ENCODE assay signal across 8 cellular contexts in genomic region chr12:14802961-14803829, GRCh38. TPM values are rescaled to one million over a fixed set of nuclear protein-coding genes. Genes with fewer than 3 reads are reported as not detected.
DNase-seq lines count a peak whose midpoint lies in the region; ATAC-seq, FAIRE-seq and TF ChIP-seq lines count a peak whose summit lies in the region.

Gene C12orf60, plus strand, starts transcription at chr12:14803670. Its CDS starts 19,266 bp downstream, at chr12:14822936.
Gene WBP11, minus strand, starts transcription at chr12:14803478. Its CDS starts 2,095 bp downstream, at chr12:14801383.

- H3K23ac ChIP-seq in H1 (ENCODE audit: insufficient read length), result no peak within 1 kb of the TSS

- POLR2A ChIA-PET in Caco-2 (lab: Charles Lee), result interaction anchor here (1.0 to 2.6 kb wide), 4 partner anchors 26 to 1108 kb away, joined by 6 to 42 read pairs (median 16); partner anchors contain the start of gene DERA
- POLR2A ChIA-PET in H1 (lab: Charles Lee; ENCODE audit: partially characterized antibody), result interaction anchor here (0.6 to 6.5 kb wide), 18 partner anchors 10 to 1080 kb away, joined by 3 to 68 read pairs (median 4); a partner anchor contains a TSS

- peaks cover 8 to 51% of the 10 kb centered on the region in 2 experiments; a peak in 3 of 4 replicates for H3K79me2 ChIP-seq in H1 (ENCODE audit: control insufficient read depth in 1 of 2, insufficient read depth in 2 of 2, low read length in 2 of 2)

- H2BK20ac ChIP-seq in H1 (ENCODE audit: low read length), result no peak within 1 kb of the TSS

- H3K36me3 ChIP-seq in Caco-2 (ENCODE audit: control insufficient read depth, insufficient read depth, low read length) (peaks cover 3% of the 10 kb centered on the region; the same call in 1 of the 2 replicates), H1 (ENCODE audit: control insufficient read depth in 2 of 4, insufficient read depth in 4 of 4, low read length in 3 of 4) (peaks cover 6 to 19% (median 10%) of the 10 kb centered on the region in 4 experiments)

- no peak within 1 kb of the TSS for H3K27ac Mint-ChIP-seq in Caco-2 (ENCODE audit: unreplicated experiment)

- peaks cover 4% of the 10 kb centered on the region; the same call in 1 of the 2 replicates for H3K23me2 ChIP-seq in H1 (ENCODE audit: low read depth, low read length)

- peak; percentile 99 for ATAC-seq in GM21367 (IDR thresholded peaks at IDR 0.05; ENCODE audit: unreplicated experiment)

- 0 out of 2 replicates have a peak within 1 kb of the TSS, but pooled peaks have one; percentile 41 for H2BK12ac ChIP-seq in H1 (ENCODE audit: low read depth, low read length)

- H3K14ac ChIP-seq in H1 (ENCODE audit: insufficient read length), result no peak within 1 kb of the TSS

- H3K27ac ChIP-seq in H1 (ENCODE audit: low read depth, low read length), result peak within 1 kb of the TSS; percentile 93

- peaks cover 0 to 2% of the 10 kb centered on the region in 2 experiments for H4K20me1 ChIP-seq in H1 (replicated peaks in 1 of 2; ENCODE audit: control insufficient read depth in 1 of 2, insufficient read depth in 2 of 2, low read length in 2 of 2)

- H2AFZ ChIP-seq in H1 (ENCODE audit: low read length), result peak within 1 kb of the TSS; percentile 85

- H2BK5ac ChIP-seq in H1 (ENCODE audit: low read depth, low read length), result peak within 1 kb of the TSS; percentile 93

- H3K18ac ChIP-seq in H1 (ENCODE audit: extremely low read depth, low read length), result peak within 1 kb of the TSS; percentile 66; the same call in 1 of the 2 replicates

- H2BK120ac ChIP-seq in H1 (replicated peaks; ENCODE audit: low read depth, low read length), result no peak within 1 kb of the TSS

- H3K4me2 ChIP-seq in H1 (ENCODE audit: insufficient read depth in 1 of 2, low read depth in 2 of 2, low read length in 2 of 2), result peak within 1 kb of the TSS; percentile 77 to 82

- no peaks in the 10 kb centered on the region for H3K79me1 ChIP-seq in H1 (ENCODE audit: low read depth, low read length)

- TF ChIP-seq POLR2A in H1 (IDR thresholded peaks at IDR 0.05; ENCODE audit: control extremely low read depth in 1 of 2, low read depth in 2 of 2, low read length in 2 of 2), result peak; percentile 90 to 95

- H3K9me3 ChIP-seq in Caco-2 (no peaks in the 10 kb centered on the region), H1 (ENCODE audit: insufficient read depth in 2 of 2, low read depth in 1 of 2, low read length in 1 of 2) (no peaks in the 10 kb centered on the region)

- peak within 1 kb of the TSS; percentile 60 for H3K56ac ChIP-seq in H1 (replicated peaks; ENCODE audit: insufficient read length, low read depth, low read length)

- no peak within 1 kb of the TSS for H3K4ac ChIP-seq in H1 (replicated peaks; ENCODE audit: insufficient read length, low read depth, low read length)

- H3K9me3 Mint-ChIP-seq in Caco-2 (ENCODE audit: unreplicated experiment), result no peaks in the 10 kb centered on the region

- H3K27me3 ChIP-seq in Caco-2 (replicated peaks; ENCODE audit: control insufficient read depth, insufficient read depth, low read length) (no peaks in the 10 kb centered on the region), H1 (replicated peaks in 1 of 4; ENCODE audit: control insufficient read depth in 3 of 4, extremely low read depth in 1 of 4, insufficient read depth in 3 of 4, low read length in 3 of 4) (no peaks in the 10 kb centered on the region)

- H3K4me3 ChIP-seq in Caco-2 (ENCODE audit: low read depth, low read length) (peak within 1 kb of the TSS; percentile 86), H1 (ENCODE audit: extremely low read depth in 1 of 4, insufficient read depth in 2 of 4, low read depth in 3 of 4, low read length in 4 of 4) (peak within 1 kb of the TSS; percentile 66 to 98 (median 96))

- H4K8ac ChIP-seq in H1 (ENCODE audit: extremely low read depth, insufficient read depth, low read length), result peak within 1 kb of the TSS; percentile 96; the same call in 1 of the 2 replicates

- TF ChIP-seq RAD21 in H1 (IDR thresholded peaks at IDR 0.05 in 1 of 2, conservative IDR thresholded peaks at IDR 0.05 in 1 of 2; ENCODE audit: low read depth in 2 of 2, low read length in 2 of 2), result no peak

- H3K9ac ChIP-seq in H1 (replicated peaks in 1 of 4; ENCODE audit: extremely low read depth in 1 of 4, low read depth in 3 of 4, low read length in 3 of 4), result peak within 1 kb of the TSS; percentile 82 to 97 (median 94)

- no peak within 1 kb of the TSS for H4K91ac ChIP-seq in H1 (replicated peaks; ENCODE audit: insufficient read length, low read length)

- BruUV-seq in Caco-2 (replicated peaks; lab: Mats Ljungman, UMichigan), result TSS peak; percentile 49

- H4K5ac ChIP-seq in H1 (ENCODE audit: insufficient read length, low read depth, low read length), result peak within 1 kb of the TSS; percentile 40

- H3K4me1 ChIP-seq in Caco-2 (peaks cover 12% of the 10 kb centered on the region; the same call in 1 of the 2 replicates), H1 (replicated peaks in 1 of 4; ENCODE audit: control insufficient read depth in 3 of 4, insufficient read depth in 4 of 4, low read length in 3 of 4) (peaks cover 0 to 2% (median 0%) of the 10 kb centered on the region in 4 experiments; a peak in 3 of 7 replicates)

- no peak for TF ChIP-seq CTCF in Caco-2 (IDR thresholded peaks at IDR 0.05; ENCODE audit: insufficient read depth in 1 of 2, low read depth in 1 of 2, low read length in 1 of 2, severe bottlenecking in 1 of 2, unreplicated experiment in 1 of 2)
- TF ChIP-seq CTCF in H1 (IDR thresholded peaks at IDR 0.05; ENCODE audit: control extremely low read depth in 1 of 3, insufficient read depth in 1 of 3, low read depth in 1 of 3, low read length in 3 of 3), result no peak

- CTCF ChIA-PET in Caco-2 (lab: Charles Lee) (interaction anchor here (0.6 to 1.6 kb wide), 4 partner anchors 9 to 193 kb away, joined by 3 to 16 read pairs (median 4); a partner anchor contains a TSS), H1 (lab: Charles Lee; ENCODE audit: partially characterized antibody) (interaction anchor here (0.6 to 2.2 kb wide), 11 partner anchors 8 to 541 kb away, joined by 3 to 10 read pairs (median 4); a partner anchor contains a TSS)

- H3K27me3 Mint-ChIP-seq in Caco-2 (ENCODE audit: insufficient read depth, unreplicated experiment), result no peaks in the 10 kb centered on the region

- H2AK5ac ChIP-seq in H1 (ENCODE audit: low read depth, low read length), result no peak within 1 kb of the TSS

- H3K36me3 Mint-ChIP-seq in Caco-2 (ENCODE audit: insufficient read depth, unreplicated experiment), result peaks cover 32% of the 10 kb centered on the region

- no peak for TF ChIP-seq EP300 in H1 (IDR thresholded peaks at IDR 0.05; ENCODE audit: borderline replicate concordance in 1 of 2, low read depth in 2 of 2, low read length in 2 of 2)

- 1% methylated on average over 51 of the region's 51 CpGs; no CpG with 5 or more reads in 1 of the 2 experiments for WGBS in H1 (ENCODE audit: extremely low coverage in 1 of 2, insufficient coverage in 1 of 2, insufficient read length in 1 of 2, insufficient replicate concordance in 2 of 2, low coverage in 1 of 2, low lambda C conversion rate in 2 of 2, missing lambda C conversion rate in 1 of 2), 2 experiments

- DNase-seq in Caco-2 (peak; percentile 96 to 99), HT-29 (ENCODE audit: low spot score) (peak; percentile 99), H1 (ENCODE audit: low read depth in 1 of 2, low spot score in 2 of 2) (peak; percentile 82 to 89), medulla oblongata (ENCODE audit: extremely low spot score) (peak; percentile 100)
- DNase-seq in NK-92 treated with Interleukin-12 subunit alpha and Interleukin-12 subunit beta, amount 100 ng/mL, for 24 hours (lab: John Stamatoyannopoulos, UW), result peak; percentile 68
- DNase-seq in activated CD8-positive, alpha-beta memory T cell treated with anti-CD3 and anti-CD28 coated beads for 4 hours (ENCODE audit: low read depth in 2 of 2), result peak; percentile 64 to 83
- peak; percentile 68 to 85 (median 74) for DNase-seq in stimulated activated CD4-positive, alpha-beta T cell treated with anti-CD3 and anti-CD28 coated beads, TNF-alpha, amount 100 ng/mL, for 48 hours (ENCODE audit: low read depth in 3 of 3)

- H3K4me3 Mint-ChIP-seq in Caco-2 (ENCODE audit: unreplicated experiment), result no peak within 1 kb of the TSS

- intact Hi-C loops in Caco-2 (cut with micrococcal nuclease; ENCODE audit: unreplicated experiment), result loop anchor here (1.0 to 5.0 kb wide), 4 partner anchors 32 to 1079 kb away; partner anchors contain the start of genes ART4 and STRAP

- H2BK15ac ChIP-seq in H1 (ENCODE audit: low read length), result no peak within 1 kb of the TSS

- peaks cover 16% of the 10 kb centered on the region for H3K4me1 Mint-ChIP-seq in Caco-2 (ENCODE audit: low read depth, unreplicated experiment)

- FAIRE-seq in H1 (lab: Jason Lieb, UNC), result peak; percentile 99

TF ChIP-seq in H1, 55 proteins besides CTCF, POLR2A, EP300 and RAD21 (continues in another document):
- TF ChIP-seq NANOG (IDR thresholded peaks at IDR 0.05; ENCODE audit: insufficient read depth, low read depth, low read length, poor library complexity, severe bottlenecking) (no peak), CBX8 (IDR thresholded peaks at IDR 0.05; ENCODE audit: borderline replicate concordance, low read depth, low read length) (no peak)

RNA-seq across cellular contexts. Expression of gene C12orf60, which starts in this region (rescaled TPM):
- total RNA-seq in Caco-2 (2022), result 1.8 and 2.8 TPM in 2 replicates
- 0.89 and 0.99 TPM in 2 replicates for total RNA-seq in HT-29 (2014; rRNA removed; shearing (Covaris generic))
- total RNA-seq in H1 (2021; fragmentation: NEBNext Ultra II Directional; extraction: Animal tissue kit (Norgen Biotek cat#: 25700)), result 1.2 and 1.5 TPM in 2 replicates
- polyA plus RNA-seq in H1 (2011; rRNA removed), result 0.91 and 1.2 TPM in 2 replicates
- polyA plus RNA-seq in H1 (2011; cell fraction: cytosol; rRNA removed), result 1.2 TPM
- polyA plus RNA-seq in H1 (2011; cell fraction: nucleus; rRNA removed), result 1.4 TPM
- 0.55 to 1.5 TPM (median 0.97 TPM) in 4 replicates for polyA plus RNA-seq in H1 (2012, experiment 1 of 2)
- polyA plus RNA-seq in H1 (2012, experiment 2 of 2), result 0.56 TPM
- 1.8 TPM for polyA plus RNA-seq in H1 (2013, experiment 1 of 2)
- polyA plus RNA-seq in H1 (2013, experiment 2 of 2), result 1.6 TPM
- 0.88 and 1.0 TPM in 2 replicates for polyA minus RNA-seq in H1 (2011; rRNA and poly(A)+ RNA removed)
- 1.1 TPM for polyA minus RNA-seq in H1 (2011; cell fraction: cytosol; rRNA and poly(A)+ RNA removed)
- 2.7 TPM for polyA minus RNA-seq in H1 (2011; cell fraction: nucleus; rRNA and poly(A)+ RNA removed)

RNA-seq across cellular contexts. Expression of gene WBP11, which starts in this region (rescaled TPM):
- total RNA-seq in Caco-2 (2022), result 159 and 184 TPM in 2 replicates
- 18.0 and 28.8 TPM in 2 replicates for total RNA-seq in HT-29 (2014; rRNA removed; shearing (Covaris generic))
- 122 and 134 TPM in 2 replicates for total RNA-seq in H1 (2021; fragmentation: NEBNext Ultra II Directional; extraction: Animal tissue kit (Norgen Biotek cat#: 25700))
- polyA plus RNA-seq in H1 (2011; rRNA removed), result 22.1 and 24.0 TPM in 2 replicates
- 13.6 TPM for polyA plus RNA-seq in H1 (2011; cell fraction: cytosol; rRNA removed)
- polyA plus RNA-seq in H1 (2011; cell fraction: nucleus; rRNA removed), result 19.4 TPM
- polyA plus RNA-seq in H1 (2012, experiment 1 of 2), result 48.7 to 91.9 TPM (median 53.8 TPM) in 4 replicates
- 29.8 TPM for polyA plus RNA-seq in H1 (2012, experiment 2 of 2)
- polyA plus RNA-seq in H1 (2013, experiment 1 of 2), result 86.1 TPM
- polyA plus RNA-seq in H1 (2013, experiment 2 of 2), result 94.0 TPM
- polyA minus RNA-seq in H1 (2011; rRNA and poly(A)+ RNA removed), result 17.5 and 18.9 TPM in 2 replicates
- polyA minus RNA-seq in H1 (2011; cell fraction: cytosol; rRNA and poly(A)+ RNA removed), result 24.6 TPM
- polyA minus RNA-seq in H1 (2011; cell fraction: nucleus; rRNA and poly(A)+ RNA removed), result 23.2 TPM

Comparison
In these comparisons a context has a peak if more than half of its experiments do, and no peak if none do; other contexts are left out.
1. Peak in every context shown above with its lines: DNase-seq, ATAC-seq, H3K4me3 ChIP-seq and H3K27ac ChIP-seq.